In the genomic region with DNA sequence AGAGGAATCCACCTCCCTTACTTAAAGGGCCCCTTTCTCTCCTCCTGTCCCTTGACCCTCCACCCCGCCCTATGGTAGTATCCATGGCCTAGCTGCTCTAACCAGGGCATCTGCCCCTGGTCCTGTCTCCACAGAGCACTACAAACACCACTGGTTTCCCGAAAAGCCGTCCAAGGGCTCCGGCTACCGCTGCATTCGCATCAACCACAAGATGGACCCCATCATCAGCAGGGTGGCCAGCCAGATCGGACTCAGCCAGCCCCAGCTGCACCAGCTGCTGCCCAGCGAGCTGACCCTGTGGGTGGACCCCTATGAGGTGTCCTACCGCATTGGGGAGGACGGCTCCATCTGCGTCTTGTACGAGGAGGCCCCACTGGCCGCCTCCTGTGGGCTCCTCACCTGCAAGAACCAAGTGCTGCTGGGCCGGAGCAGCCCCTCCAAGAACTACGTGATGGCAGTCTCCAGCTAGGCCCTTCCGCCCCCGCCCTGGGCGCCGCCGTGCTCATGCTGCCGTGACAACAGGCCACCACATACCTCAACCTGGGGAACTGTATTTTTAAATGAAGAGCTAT, we compare ENCODE assay signal across 8 cellular contexts. TPM values are rescaled to one million over a fixed set of nuclear protein-coding genes. Genes with fewer than 3 reads are reported as not detected.
DNase-seq lines count a peak whose midpoint lies in the region; FAIRE-seq and TF ChIP-seq lines count a peak whose summit lies in the region.

No MANE protein-coding gene starts in this region.

- no peak for FAIRE-seq in GM12891 (lab: Jason Lieb, UNC)
- no peak for FAIRE-seq in HTR-8/SVneo (lab: Jason Lieb, UNC)

- no peaks in the 10 kb centered on the region for H3K27me3 Mint-ChIP-seq in activated CD4-positive, alpha-beta T cell treated with anti-CD3 and anti-CD28 coated beads, Interleukin-2, amount 10 ng/mL, durations not matched to agents 7 days and 5 days

- no peaks in the 10 kb centered on the region for H3K9me3 ChIP-seq in neuron (ENCODE audit: low read length)

- TF ChIP-seq CTCF in epithelial cell of proximal tubule (conservative IDR thresholded peaks at IDR 0.05; ENCODE audit: low read depth, low read length), result no peak

- H3K27ac Mint-ChIP-seq in activated CD4-positive, alpha-beta T cell treated with anti-CD3 and anti-CD28 coated beads, Interleukin-2, amount 10 ng/mL, durations not matched to agents 7 days and 5 days, result peak overlapping the region; percentile 96

- H3K4me1 ChIP-seq in neuron (ENCODE audit: insufficient read depth, low read length), result peaks cover 41% of the 10 kb centered on the region

- peaks cover 6% of the 10 kb centered on the region for H3K36me3 ChIP-seq in neuron (ENCODE audit: insufficient read depth, low read length)

- POLR2A ChIA-PET in activated CD4-positive, alpha-beta T cell treated with anti-CD3 and anti-CD28 coated beads, Interleukin-2, amount 10 ng/mL, durations not matched to agents 7 days and 5 days (lab: Charles Lee), result interaction anchor here (1.2 to 3.3 kb wide), 4 partner anchors 14 to 20 kb away, joined by 4 to 20 read pairs (median 8); no protein-coding TSS in a partner anchor

- H3K4me3 Mint-ChIP-seq in activated CD4-positive, alpha-beta T cell treated with anti-CD3 and anti-CD28 coated beads, Interleukin-2, amount 10 ng/mL, durations not matched to agents 7 days and 5 days, result peak overlapping the region; percentile 96

- H3K4me1 Mint-ChIP-seq in activated CD4-positive, alpha-beta T cell treated with anti-CD3 and anti-CD28 coated beads, Interleukin-2, amount 10 ng/mL, durations not matched to agents 7 days and 5 days, result peaks cover 66% of the 10 kb centered on the region

- H3K9me3 Mint-ChIP-seq in activated CD4-positive, alpha-beta T cell treated with anti-CD3 and anti-CD28 coated beads, Interleukin-2, amount 10 ng/mL, durations not matched to agents 7 days and 5 days, result no peaks in the 10 kb centered on the region

- H2AFZ ChIP-seq in neuron (ENCODE audit: low read depth, low read length), result no peak overlapping the region

- DNase-seq in GM12891 (ENCODE audit: insufficient read length, low spot score) (no peak), epithelial cell of proximal tubule (ENCODE audit: low read depth) (no peak), HTR-8/SVneo (ENCODE audit: insufficient read length, low spot score) (no peak), ureter (ENCODE audit: low spot score) (no peak), germinal center (ENCODE audit: low spot score) (no peak), pons (ENCODE audit: low spot score) (no peak)
- peak; percentile 67 for DNase-seq in activated CD4-positive, alpha-beta T cell treated with anti-CD3 and anti-CD28 coated beads, Interleukin-2, amount 10 ng/mL, durations not matched to agents 7 days and 5 days

- H3K4me3 ChIP-seq in epithelial cell of proximal tubule (ENCODE audit: low read depth, low read length), result peak overlapping the region; percentile 94
- peak overlapping the region; percentile 96 for H3K4me3 ChIP-seq in neuron (ENCODE audit: low read length)

- H3K36me3 Mint-ChIP-seq in activated CD4-positive, alpha-beta T cell treated with anti-CD3 and anti-CD28 coated beads, Interleukin-2, amount 10 ng/mL, durations not matched to agents 7 days and 5 days (ENCODE audit: low read depth), result peaks cover 61% of the 10 kb centered on the region

- H3K27me3 ChIP-seq in neuron (ENCODE audit: insufficient read depth, low read length), result peaks cover 10% of the 10 kb centered on the region

- CTCF ChIA-PET in activated CD4-positive, alpha-beta T cell treated with anti-CD3 and anti-CD28 coated beads, Interleukin-2, amount 10 ng/mL, durations not matched to agents 7 days and 5 days (lab: Charles Lee), result interaction anchor here (0.6 to 9.7 kb wide), 14 partner anchors 10 to 962 kb away, joined by 3 to 144 read pairs (median 5); no protein-coding TSS in a partner anchor

- TF ChIP-seq POLR2A in GM12891 (IDR thresholded peaks at IDR 0.05; ENCODE audit: low read depth, low read length), result no peak; the same call in 1 of the 2 replicates

TF ChIP-seq in GM12891, 5 proteins besides CTCF, POLR2A, EP300 and RAD21:
- 0 out of 2 replicates have a peak, but pooled peaks have one; percentile 34 for TF ChIP-seq POU2F2 (IDR thresholded peaks at IDR 0.05; ENCODE audit: low read depth, low read length)
- peak; percentile 68 for TF ChIP-seq PAX5 (IDR thresholded peaks at IDR 0.05; ENCODE audit: insufficient read depth, low read length, severe bottlenecking)
- no peak for TF ChIP-seq TAF1 (IDR thresholded peaks at IDR 0.05; ENCODE audit: low read depth, low read length)

RNA-seq across cellular contexts. Expression of a gene that starts 1.7 kb away (rescaled TPM):
- polyA plus RNA-seq in GM12891 (2012; ENCODE audit: low read depth, missing spikeins), result 29.7 TPM
- total RNA-seq in activated CD4-positive, alpha-beta T cell treated with anti-CD3 and anti-CD28 coated beads, Interleukin-2, amount 10 ng/mL, durations not matched to agents 7 days and 5 days, result 10 to 100 TPM; 73.6 to 82.3 TPM
- total RNA-seq in epithelial cell of proximal tubule (9.1 and 22.7 TPM in 2 replicates), ureter (199 TPM)

RNA-seq across cellular contexts. Expression of a gene that starts 43.9 kb away (rescaled TPM):
- 0.32 TPM for polyA plus RNA-seq in GM12891 (2012; ENCODE audit: low read depth, missing spikeins)
- total RNA-seq in activated CD4-positive, alpha-beta T cell treated with anti-CD3 and anti-CD28 coated beads, Interleukin-2, amount 10 ng/mL, durations not matched to agents 7 days and 5 days, result not detected
- total RNA-seq in epithelial cell of proximal tubule (0.07 and 0.17 TPM in 2 replicates), ureter (59.0 TPM)

Comparison
In these comparisons a context has a peak if more than half of its experiments do, and no peak if none do; other contexts are left out.
1. RNA of a gene that starts 43.9 kb away (total RNA-seq): 59.0 TPM in ureter (single experiment); 0.07 to 0.17 TPM in epithelial cell of proximal tubule and not detected in activated CD4-positive, alpha-beta T cell treated with anti-CD3 and anti-CD28 coated beads, Interleukin-2, amount 10 ng/mL, durations not matched to agents 7 days and 5 days; every median in the first group is over 10 times any median in the second.